In genomic region chr11:126602349-126602940, GRCh38 we compare ENCODE assay signal across 21 cellular contexts.
"Had no signal": no experiment of that assay in that cellular context is flagged by ENCODE, and none has a peak within 500 bp of the region (broad histone marks: within the 10 kb centered on the region; RNA-seq: fewer than 3 reads in every experiment).

No MANE protein-coding gene starts in this region.

- H3K4me1 ChIP-seq: breast epithelium, colonic mucosa, esophagus squamous epithelium, gastrocnemius medialis, left ventricle myocardium inferior, psoas muscle, right atrium auricular region, thyroid gland had no signal

- H3K27ac Mint-ChIP-seq: activated CD4-positive, alpha-beta memory T cell treated with anti-CD3 and anti-CD28 coated beads for 36 hours; activated naive CD8-positive, alpha-beta T cell treated with anti-CD3 and anti-CD28 coated beads for 36 hours; stimulated activated naive CD8-positive, alpha-beta T cell treated with anti-CD3 and anti-CD28 coated beads, Interleukin-15, Interleukin-2, amounts not matched to agents 100 ng/mL and 50 ng/mL, for 24 hours; T-helper 17 cell had no signal

- H3K36me3 Mint-ChIP-seq: activated CD4-positive, alpha-beta memory T cell treated with anti-CD3 and anti-CD28 coated beads for 36 hours; activated naive CD8-positive, alpha-beta T cell treated with anti-CD3 and anti-CD28 coated beads for 36 hours had no signal

- FAIRE-seq: astrocyte had no signal

- H3K27ac ChIP-seq: breast epithelium, colonic mucosa, esophagus squamous epithelium, gastrocnemius medialis, left ventricle myocardium inferior, ovary, psoas muscle, right atrium auricular region, thyroid gland had no signal

- H3K27me3 ChIP-seq: breast epithelium, colonic mucosa, dorsolateral prefrontal cortex, gastrocnemius medialis, ovary, right atrium auricular region, thyroid gland had no signal

- H3K4me3 ChIP-seq: breast epithelium, colonic mucosa, dorsolateral prefrontal cortex, esophagus squamous epithelium, gastrocnemius medialis, left ventricle myocardium inferior, ovary, psoas muscle, right atrium auricular region, thyroid gland had no signal

- ATAC-seq: gastrocnemius medialis, psoas muscle, T-helper 17 cell had no signal

- H3K36me3 ChIP-seq: breast epithelium, colonic mucosa, esophagus squamous epithelium, gastrocnemius medialis, left ventricle myocardium inferior, ovary, right atrium auricular region, thyroid gland had no signal

- H3K4me3 Mint-ChIP-seq: activated CD4-positive, alpha-beta memory T cell treated with anti-CD3 and anti-CD28 coated beads for 36 hours; activated naive CD8-positive, alpha-beta T cell treated with anti-CD3 and anti-CD28 coated beads for 36 hours; central memory CD8-positive, alpha-beta T cell; stimulated activated naive CD8-positive, alpha-beta T cell treated with anti-CD3 and anti-CD28 coated beads, Interleukin-15, Interleukin-2, amounts not matched to agents 100 ng/mL and 50 ng/mL, for 24 hours; T-helper 17 cell had no signal

- H3K9me3 Mint-ChIP-seq: activated CD4-positive, alpha-beta memory T cell treated with anti-CD3 and anti-CD28 coated beads for 36 hours; activated naive CD8-positive, alpha-beta T cell treated with anti-CD3 and anti-CD28 coated beads for 36 hours; central memory CD8-positive, alpha-beta T cell; stimulated activated naive CD8-positive, alpha-beta T cell treated with anti-CD3 and anti-CD28 coated beads, Interleukin-15, Interleukin-2, amounts not matched to agents 100 ng/mL and 50 ng/mL, for 24 hours had no signal

- DNase-seq: activated CD4-positive, alpha-beta memory T cell treated with anti-CD3 and anti-CD28 coated beads for 36 hours; activated CD4-positive, alpha-beta T cell treated with anti-CD3 and anti-CD28 coated beads for 48 hours; activated naive CD4-positive, alpha-beta T cell treated with Interleukin-2 at 50 U/mL for 16 hours; activated naive CD8-positive, alpha-beta T cell treated with anti-CD3 and anti-CD28 coated beads for 36 hours; activated T-cell treated with anti-CD3 and anti-CD28 coated beads, Interleukin-2, amount 50 U/mL, for 48 hours; colonic mucosa; esophagus squamous epithelium; gastrocnemius medialis; left ventricle myocardium inferior; mammary epithelial cell; ovary; psoas muscle; stimulated activated CD4-positive, alpha-beta T cell treated with anti-CD3 and anti-CD28 coated beads, Interleukin-12 subunit alpha, Interleukin-12 subunit beta, amount 100 ng/mL, for 4 hours; T-helper 17 cell; thyroid gland had no signal

- H3K4me1 Mint-ChIP-seq: activated naive CD8-positive, alpha-beta T cell treated with anti-CD3 and anti-CD28 coated beads for 36 hours had no signal

- H3K9me3 ChIP-seq: breast epithelium, colonic mucosa, esophagus squamous epithelium, gastrocnemius medialis, ovary, right atrium auricular region, thyroid gland had no signal
